8 cellular contexts compared by ENCODE assay signal in genomic region chr6:163415176-163415619, GRCh38. TPM values are rescaled to one million over a fixed set of nuclear protein-coding genes. Genes with fewer than 3 reads are reported as not detected.
A peak's percentile ranks its signal among the peaks of the same experiment; 100 is the strongest.
DNase-seq lines count a peak whose midpoint lies in the region; ATAC-seq and TF ChIP-seq lines count a peak whose summit lies in the region.

No MANE protein-coding gene starts in this region.

- TF ChIP-seq EP300 in esophagus muscularis mucosa (IDR thresholded peaks at IDR 0.05) = no peak

- H3K4me3 ChIP-seq in GM12864 (ENCODE audit: low read depth, low read length) (peak overlapping the region; percentile 91), esophagus muscularis mucosa (peak overlapping the region; percentile 95 to 96 (median 96))

- peaks cover 7 to 41% (median 32%) of the 10 kb centered on the region in 4 donors for H3K4me1 ChIP-seq in esophagus muscularis mucosa

- no peaks in the 10 kb centered on the region for H3K36me3 Mint-ChIP-seq in activated CD4-positive, alpha-beta T cell treated with anti-CD3 and anti-CD28 coated beads, Interleukin-2, amount 10 ng/mL, durations not matched to agents 24 days and 14 days (ENCODE audit: low read depth)
- peaks cover 3% of the 10 kb centered on the region for H3K36me3 Mint-ChIP-seq in progenitor cell of endocrine pancreas (ENCODE audit: insufficient read depth)

- H3K9me3 ChIP-seq in esophagus muscularis mucosa = no peaks in the 10 kb centered on the region

- peak overlapping the region; percentile 79 for H3K4me3 Mint-ChIP-seq in activated CD4-positive, alpha-beta T cell treated with anti-CD3 and anti-CD28 coated beads, Interleukin-2, amount 10 ng/mL, durations not matched to agents 24 days and 14 days
- peak overlapping the region; percentile 82 for H3K4me3 Mint-ChIP-seq in progenitor cell of endocrine pancreas (ENCODE audit: low read depth)

- peak overlapping the region; percentile 97 to 99 (median 99) for H3K27ac ChIP-seq in esophagus muscularis mucosa (replicated peaks in 1 of 4)

- TF ChIP-seq POLR2A in esophagus muscularis mucosa (IDR thresholded peaks at IDR 0.05; ENCODE audit: low read depth) = no peak

- DNase-seq in GM12864 (ENCODE audit: low read depth) (no peak), esophagus muscularis mucosa (ENCODE audit: extremely low spot score) (no peak), progenitor cell of endocrine pancreas (ENCODE audit: low spot score, unreplicated experiment) (no peak), NCI-H2227 (lab: John Stamatoyannopoulos, UW; ENCODE audit: unreplicated experiment) (no peak), DMS53 (lab: John Stamatoyannopoulos, UW) (no peak)
- peak; percentile 78 for DNase-seq in activated CD4-positive, alpha-beta T cell treated with anti-CD3 and anti-CD28 coated beads, Interleukin-2, amount 10 ng/mL, durations not matched to agents 24 days and 14 days

- H3K4me1 Mint-ChIP-seq in activated CD4-positive, alpha-beta T cell treated with anti-CD3 and anti-CD28 coated beads, Interleukin-2, amount 10 ng/mL, durations not matched to agents 24 days and 14 days = peaks cover 37% of the 10 kb centered on the region
- H3K4me1 Mint-ChIP-seq in progenitor cell of endocrine pancreas (ENCODE audit: low read depth) = peaks cover 38% of the 10 kb centered on the region

- WGBS in esophagus muscularis mucosa = no CpG with 5 or more reads among the region's 47 CpGs

- no peaks in the 10 kb centered on the region for H3K27me3 ChIP-seq in esophagus muscularis mucosa

- H3K36me3 ChIP-seq in esophagus muscularis mucosa = no peaks in the 10 kb centered on the region

- TF ChIP-seq CTCF in GM12864 (IDR thresholded peaks at IDR 0.05; ENCODE audit: low read depth, low read length, missing control alignments) = no peak
- no peak for TF ChIP-seq CTCF in esophagus muscularis mucosa (IDR thresholded peaks at IDR 0.05)
- TF ChIP-seq CTCF in progenitor cell of endocrine pancreas (IDR thresholded peaks at IDR 0.05; ENCODE audit: unreplicated experiment) = no peak

- H3K9me3 Mint-ChIP-seq in activated CD4-positive, alpha-beta T cell treated with anti-CD3 and anti-CD28 coated beads, Interleukin-2, amount 10 ng/mL, durations not matched to agents 24 days and 14 days = no peaks in the 10 kb centered on the region
- peaks cover 3% of the 10 kb centered on the region for H3K9me3 Mint-ChIP-seq in progenitor cell of endocrine pancreas (ENCODE audit: low read depth)

- intact Hi-C loops in activated CD4-positive, alpha-beta T cell treated with anti-CD3 and anti-CD28 coated beads, Interleukin-2, amount 10 ng/mL, durations not matched to agents 24 days and 14 days (cut with micrococcal nuclease) = no loop called here
- intact Hi-C loops in esophagus muscularis mucosa (cut with DNase I) = loop anchor here (5.0 kb wide), 1 partner anchor 233 kb away; no protein-coding TSS in a partner anchor

- H3K27me3 Mint-ChIP-seq in activated CD4-positive, alpha-beta T cell treated with anti-CD3 and anti-CD28 coated beads, Interleukin-2, amount 10 ng/mL, durations not matched to agents 24 days and 14 days = peaks cover 8% of the 10 kb centered on the region
- no peaks in the 10 kb centered on the region for H3K27me3 Mint-ChIP-seq in progenitor cell of endocrine pancreas

- ATAC-seq in HG02973 (IDR thresholded peaks at IDR 0.05; ENCODE audit: unreplicated experiment) = peak; percentile 0
- ATAC-seq in HG03565 (IDR thresholded peaks at IDR 0.05; ENCODE audit: unreplicated experiment) = no peak

- H3K27ac Mint-ChIP-seq in activated CD4-positive, alpha-beta T cell treated with anti-CD3 and anti-CD28 coated beads, Interleukin-2, amount 10 ng/mL, durations not matched to agents 24 days and 14 days = peak overlapping the region; percentile 81
- peak overlapping the region; percentile 88 for H3K27ac Mint-ChIP-seq in progenitor cell of endocrine pancreas

RNA-seq across cellular contexts. Expression of gene QKI, which starts 0.7 kb away (rescaled TPM):
- 69.3 and 79.7 TPM in 2 replicates for total RNA-seq in activated CD4-positive, alpha-beta T cell treated with anti-CD3 and anti-CD28 coated beads, Interleukin-2, amount 10 ng/mL, durations not matched to agents 24 days and 14 days
- 100 to 1,000 TPM; 176 to 290 (median 237) TPM for total RNA-seq in esophagus muscularis mucosa
- total RNA-seq in progenitor cell of endocrine pancreas = 88.4 and 97.3 TPM in 2 replicates
